8 cellular contexts compared by ENCODE assay signal in the genomic region with DNA sequence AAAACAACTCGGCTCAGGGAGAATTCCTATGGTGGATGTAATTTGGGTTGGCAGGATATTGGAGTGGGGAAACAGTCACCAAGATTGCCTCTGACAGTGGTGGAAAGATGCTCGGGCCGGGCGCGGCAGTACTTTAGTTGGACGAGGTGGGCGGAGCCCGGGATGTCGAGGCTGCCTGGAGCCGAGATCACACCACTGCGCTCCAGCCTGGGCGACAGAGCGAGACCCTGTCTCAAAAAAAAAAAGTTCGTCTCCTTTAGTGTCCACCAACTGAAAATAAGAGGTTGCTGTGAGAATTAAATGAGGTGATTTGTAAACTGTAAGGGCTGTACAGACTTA. TPM values are rescaled to one million over a fixed set of nuclear protein-coding genes. Genes with fewer than 3 reads are reported as not detected.
DNase-seq lines count a peak whose midpoint lies in the region; ATAC-seq and TF ChIP-seq lines count a peak whose summit lies in the region.

No MANE protein-coding gene starts in this region.

- H3K4me1 ChIP-seq in A673 (ENCODE audit: insufficient read depth, low read length, poor library complexity, severe bottlenecking), result peaks cover 18% of the 10 kb centered on the region

- TF ChIP-seq CTCF in A673 (conservative IDR thresholded peaks at IDR 0.05; ENCODE audit: low read depth, low read length), result no peak

- no peaks in the 10 kb centered on the region for H3K27me3 Mint-ChIP-seq in activated T-cell treated with anti-CD3 and anti-CD28 coated beads, Interleukin-2, amount 50 U/mL, for 24 hours
- no peaks in the 10 kb centered on the region for H3K27me3 Mint-ChIP-seq in natural killer cell treated with Interleukin-12 subunit alpha and Interleukin-12 subunit beta and Interleukin-15 and Interleukin-18, amount 100 ng/mL, for 72 hours

- peaks cover 47% of the 10 kb centered on the region for H3K4me1 Mint-ChIP-seq in activated T-cell treated with anti-CD3 and anti-CD28 coated beads, Interleukin-2, amount 50 U/mL, for 24 hours (ENCODE audit: low read depth)
- H3K4me1 Mint-ChIP-seq in natural killer cell treated with Interleukin-12 subunit alpha and Interleukin-12 subunit beta and Interleukin-15 and Interleukin-18, amount 100 ng/mL, for 72 hours (ENCODE audit: low read depth in 2 of 2), result peaks cover 28 to 44% of the 10 kb centered on the region in 2 donors

- H3K36me3 Mint-ChIP-seq in activated T-cell treated with anti-CD3 and anti-CD28 coated beads, Interleukin-2, amount 50 U/mL, for 24 hours (ENCODE audit: low read depth), result peaks cover 82% of the 10 kb centered on the region
- H3K36me3 Mint-ChIP-seq in natural killer cell treated with Interleukin-12 subunit alpha and Interleukin-12 subunit beta and Interleukin-15 and Interleukin-18, amount 100 ng/mL, for 72 hours, result peaks cover 23% of the 10 kb centered on the region

- CTCF ChIA-PET in A673 (lab: Charles Lee), result interaction anchor here (0.6 to 1.4 kb wide), 7 partner anchors 9 to 281 kb away, joined by 3 to 15 read pairs (median 4); partner anchors contain the start of genes GFOD1 and SIRT5

- peak overlapping the region; percentile 91 for H3K4me3 ChIP-seq in A673 (ENCODE audit: low read depth, low read length, poor library complexity, severe bottlenecking)

- H3K27ac ChIP-seq in A673 (ENCODE audit: low read depth, low read length, poor library complexity, severe bottlenecking) (peak overlapping the region; percentile 93), temporal lobe (ENCODE audit: low read depth, low read length) (peak overlapping the region; percentile 75)

- H3K36me3 ChIP-seq in A673 (ENCODE audit: insufficient read depth, low read length, poor library complexity, severe bottlenecking), result peaks cover 41% of the 10 kb centered on the region

- POLR2A ChIA-PET in A673 (lab: Charles Lee; ENCODE audit: low non-redundant PET), result no interaction called here

- intact Hi-C loops in A673 (cut with micrococcal nuclease; ENCODE audit: unreplicated experiment), result loop anchor here (2.0 kb wide), 1 partner anchor 279 kb away; no protein-coding TSS in a partner anchor

- peak; percentile 21 for ATAC-seq in GM21529 (IDR thresholded peaks at IDR 0.05; ENCODE audit: unreplicated experiment)
- peak; percentile 55 for ATAC-seq in esophagus mucosa
- ATAC-seq in natural killer cell treated with Interleukin-12 subunit alpha and Interleukin-12 subunit beta and Interleukin-15 and Interleukin-18, amount 100 ng/mL, for 72 hours, result peak in 1 of 2 donors; percentile 50

- H3K9me3 ChIP-seq in A673 (ENCODE audit: low read depth, low read length, poor library complexity, severe bottlenecking), result no peaks in the 10 kb centered on the region

- no peaks in the 10 kb centered on the region for H3K9me3 Mint-ChIP-seq in activated T-cell treated with anti-CD3 and anti-CD28 coated beads, Interleukin-2, amount 50 U/mL, for 24 hours
- H3K9me3 Mint-ChIP-seq in natural killer cell treated with Interleukin-12 subunit alpha and Interleukin-12 subunit beta and Interleukin-15 and Interleukin-18, amount 100 ng/mL, for 72 hours, result no peaks in the 10 kb centered on the region

- H3K27me3 ChIP-seq in A673 (replicated peaks; ENCODE audit: insufficient read depth, low read depth, low read length, poor library complexity), result no peaks in the 10 kb centered on the region

- BruUV-seq in A673 (replicated peaks; lab: Mats Ljungman, UMichigan), result TSS peak; percentile 33

- H3K4me3 Mint-ChIP-seq in activated T-cell treated with anti-CD3 and anti-CD28 coated beads, Interleukin-2, amount 50 U/mL, for 24 hours, result peak overlapping the region; percentile 98
- H3K4me3 Mint-ChIP-seq in natural killer cell treated with Interleukin-12 subunit alpha and Interleukin-12 subunit beta and Interleukin-15 and Interleukin-18, amount 100 ng/mL, for 72 hours, result peak overlapping the region; percentile 98

- DNase-seq in A673 (ENCODE audit: low spot score) (peak; percentile 48), NCI-H2227 treated with DMSO at 0.1 percent for 48 hours (lab: John Stamatoyannopoulos, UW) (peak; percentile 55), T1000 (lab: John Stamatoyannopoulos, UW) (no peak)
- peak; percentile 67 for DNase-seq in activated T-cell treated with anti-CD3 and anti-CD28 coated beads, Interleukin-2, amount 50 U/mL, for 24 hours
- DNase-seq in natural killer cell treated with Interleukin-12 subunit alpha and Interleukin-12 subunit beta and Interleukin-15 and Interleukin-18, amount 100 ng/mL, for 72 hours (ENCODE audit: low spot score), result peak; percentile 64

- H3K27ac Mint-ChIP-seq in activated T-cell treated with anti-CD3 and anti-CD28 coated beads, Interleukin-2, amount 50 U/mL, for 24 hours, result peak overlapping the region; percentile 97
- H3K27ac Mint-ChIP-seq in natural killer cell treated with Interleukin-12 subunit alpha and Interleukin-12 subunit beta and Interleukin-15 and Interleukin-18, amount 100 ng/mL, for 72 hours, result peak overlapping the region; percentile 90 to 96

RNA-seq across cellular contexts. Expression of gene NOL7, which starts 0.6 kb away (rescaled TPM):
- 95.9 and 102 TPM in 2 replicates for total RNA-seq in A673 (2021)
- 33.1 TPM for total RNA-seq in esophagus mucosa
- 100 to 1,000 TPM in 1 of 2 donors, 10 to 100 TPM in 1; 62.6 to 102 TPM for total RNA-seq in natural killer cell treated with Interleukin-12 subunit alpha and Interleukin-12 subunit beta and Interleukin-15 and Interleukin-18, amount 100 ng/mL, for 72 hours
- 44.7 TPM for total RNA-seq in temporal lobe

RNA-seq across cellular contexts. Expression of gene SIRT5, which starts 41.4 kb away (rescaled TPM):
- total RNA-seq in A673 (2021), result 7.6 and 9.0 TPM in 2 replicates
- 7.2 TPM for total RNA-seq in esophagus mucosa
- total RNA-seq in natural killer cell treated with Interleukin-12 subunit alpha and Interleukin-12 subunit beta and Interleukin-15 and Interleukin-18, amount 100 ng/mL, for 72 hours, result 1 to 10 TPM; 4.7 to 6.9 TPM
- 12.8 TPM for total RNA-seq in temporal lobe
